Comparison of ENCODE assay signal across 11 cellular contexts in genomic region chr1:156494309-156494895, GRCh38. TPM values are rescaled to one million over a fixed set of nuclear protein-coding genes. Genes with fewer than 3 reads are reported as not detected.
A peak's percentile ranks its signal among the peaks of the same experiment; 100 is the strongest.
DNase-seq lines count a peak whose midpoint lies in the region; ATAC-seq and TF ChIP-seq lines count a peak whose summit lies in the region.
"Had no signal": no experiment of that assay in that cellular context is flagged by ENCODE, and none has a peak within 500 bp of the region (broad histone marks: within the 10 kb centered on the region; RNA-seq: fewer than 3 reads in every experiment).

No MANE protein-coding gene starts in this region.

- H3K27me3 ChIP-seq in uterus = no peaks in the 10 kb centered on the region
- H3K27me3 ChIP-seq: neural progenitor cell had no signal

- no peaks in the 10 kb centered on the region for H3K36me3 Mint-ChIP-seq in natural killer cell treated with Interleukin-12 subunit alpha and Interleukin-12 subunit beta and Interleukin-15 and Interleukin-18, amount 100 ng/mL, for 72 hours
- no peaks in the 10 kb centered on the region for H3K36me3 Mint-ChIP-seq in natural killer cell
- peaks cover 0 to 27% (median 4%) of the 10 kb centered on the region in 3 donors for H3K36me3 Mint-ChIP-seq in naive thymus-derived CD8-positive, alpha-beta T cell
- H3K36me3 Mint-ChIP-seq in activated naive CD4-positive, alpha-beta T cell treated with anti-CD3 and anti-CD28 coated beads, Interleukin-2, amount 50 U/mL, for 72 hours = peaks cover 6 to 23% of the 10 kb centered on the region in 2 donors

- in situ Hi-C loops in GM13976 (cut with MboI; ENCODE audit: low sequenced_read_pairs, unreplicated experiment) = no loop called here

- no peaks in the 10 kb centered on the region for H3K9me3 Mint-ChIP-seq in natural killer cell treated with Interleukin-12 subunit alpha and Interleukin-12 subunit beta and Interleukin-15 and Interleukin-18, amount 100 ng/mL, for 72 hours
- H3K9me3 Mint-ChIP-seq in natural killer cell = no peaks in the 10 kb centered on the region
- no peaks in the 10 kb centered on the region for H3K9me3 Mint-ChIP-seq in naive thymus-derived CD8-positive, alpha-beta T cell
- H3K9me3 Mint-ChIP-seq in activated naive CD4-positive, alpha-beta T cell treated with anti-CD3 and anti-CD28 coated beads, Interleukin-2, amount 50 U/mL, for 72 hours = no peaks in the 10 kb centered on the region
- H3K9me3 Mint-ChIP-seq: neural progenitor cell; T-helper 1 cell treated with Interleukin-12 subunit alpha and Interleukin-12 subunit beta and Interleukin-4 antibody, amounts not matched to agents 30 μg/mL and 1 μg/mL, for 36 hours had no signal

- H3K4me3 ChIP-seq in uterus = no peak overlapping the region
- H3K4me3 ChIP-seq: neural progenitor cell had no signal

- peaks cover 25 to 55% of the 10 kb centered on the region in 2 donors for H3K4me1 ChIP-seq in uterus

- ATAC-seq in natural killer cell treated with Interleukin-12 subunit alpha and Interleukin-12 subunit beta and Interleukin-15 and Interleukin-18, amount 100 ng/mL, for 72 hours = no peak
- no peak for ATAC-seq in natural killer cell
- ATAC-seq in naive thymus-derived CD8-positive, alpha-beta T cell = no peak
- no peak for ATAC-seq in activated naive CD4-positive, alpha-beta T cell treated with anti-CD3 and anti-CD28 coated beads, Interleukin-2, amount 50 U/mL, for 72 hours

- intact Hi-C loops in natural killer cell (cut with micrococcal nuclease) = no loop called here
- intact Hi-C loops in uterus (cut with DNase I; ENCODE audit: low total_unique reads) = no loop called here

- DNase-seq in natural killer cell treated with Interleukin-12 subunit alpha and Interleukin-12 subunit beta and Interleukin-15 and Interleukin-18, amount 100 ng/mL, for 72 hours (ENCODE audit: low spot score) = no peak
- no peak for DNase-seq in natural killer cell
- no peak for DNase-seq in naive thymus-derived CD8-positive, alpha-beta T cell
- DNase-seq in uterus = peak; percentile 72
- no peak for DNase-seq in activated naive CD4-positive, alpha-beta T cell treated with anti-CD3 and anti-CD28 coated beads, Interleukin-2, amount 50 U/mL, for 72 hours (ENCODE audit: low spot score in 2 of 2)
- no peak for DNase-seq in NCI-H2171 (lab: John Stamatoyannopoulos, UW)
- no peak for DNase-seq in GM13976 (ENCODE audit: low spot score)
- DNase-seq: amygdala had no signal

- H3K27ac ChIP-seq in cingulate gyrus (ENCODE audit: low read depth, low read length) (peak overlapping the region; percentile 87), uterus (peak overlapping the region; percentile 77 to 100)
- H3K27ac ChIP-seq: neural progenitor cell had no signal

- no peaks in the 10 kb centered on the region for H3K9me3 ChIP-seq in uterus

- POLR2A ChIA-PET in naive thymus-derived CD8-positive, alpha-beta T cell (lab: Charles Lee) = interaction anchor here (1.2 to 14.8 kb wide), 3 partner anchors 8 to 87 kb away, joined by 3 to 359 read pairs (median 3); partner anchors contain the start of gene TTC24

- H3K4me3 Mint-ChIP-seq in natural killer cell treated with Interleukin-12 subunit alpha and Interleukin-12 subunit beta and Interleukin-15 and Interleukin-18, amount 100 ng/mL, for 72 hours = peak overlapping the region; percentile 17
- no peak overlapping the region for H3K4me3 Mint-ChIP-seq in natural killer cell
- peak overlapping the region; percentile 22 to 98 (median 60) for H3K4me3 Mint-ChIP-seq in naive thymus-derived CD8-positive, alpha-beta T cell
- H3K4me3 Mint-ChIP-seq: neural progenitor cell; T-helper 1 cell treated with Interleukin-12 subunit alpha and Interleukin-12 subunit beta and Interleukin-4 antibody, amounts not matched to agents 30 μg/mL and 1 μg/mL, for 36 hours had no signal

- no peak for TF ChIP-seq POLR2A in uterus (IDR thresholded peaks at IDR 0.05)

- no peaks in the 10 kb centered on the region for H3K36me3 ChIP-seq in uterus
- H3K36me3 ChIP-seq: neural progenitor cell had no signal

- H3K27me3 Mint-ChIP-seq in natural killer cell treated with Interleukin-12 subunit alpha and Interleukin-12 subunit beta and Interleukin-15 and Interleukin-18, amount 100 ng/mL, for 72 hours = no peaks in the 10 kb centered on the region
- no peaks in the 10 kb centered on the region for H3K27me3 Mint-ChIP-seq in natural killer cell (ENCODE audit: low read depth in 2 of 2)
- H3K27me3 Mint-ChIP-seq in naive thymus-derived CD8-positive, alpha-beta T cell = no peaks in the 10 kb centered on the region

- no peak overlapping the region for H3K27ac Mint-ChIP-seq in natural killer cell treated with Interleukin-12 subunit alpha and Interleukin-12 subunit beta and Interleukin-15 and Interleukin-18, amount 100 ng/mL, for 72 hours
- H3K27ac Mint-ChIP-seq in natural killer cell = peak overlapping the region in 1 of 2 donors; percentile 89
- H3K27ac Mint-ChIP-seq in naive thymus-derived CD8-positive, alpha-beta T cell = peak overlapping the region in 9 of 10 donors; percentile 69 to 99 (median 92)
- H3K27ac Mint-ChIP-seq in activated naive CD4-positive, alpha-beta T cell treated with anti-CD3 and anti-CD28 coated beads, Interleukin-2, amount 50 U/mL, for 72 hours = no peak overlapping the region
- H3K27ac Mint-ChIP-seq: neural progenitor cell had no signal

- peaks cover 79 to 80% of the 10 kb centered on the region in 2 donors for H3K4me1 Mint-ChIP-seq in natural killer cell treated with Interleukin-12 subunit alpha and Interleukin-12 subunit beta and Interleukin-15 and Interleukin-18, amount 100 ng/mL, for 72 hours (ENCODE audit: low read depth in 2 of 2)
- peaks cover 80 to 97% of the 10 kb centered on the region in 2 donors for H3K4me1 Mint-ChIP-seq in natural killer cell
- H3K4me1 Mint-ChIP-seq in naive thymus-derived CD8-positive, alpha-beta T cell = peaks cover 65 to 98% (median 95%) of the 10 kb centered on the region in 4 donors

- no peak for TF ChIP-seq CTCF in natural killer cell (IDR thresholded peaks at IDR 0.05)
- no peak for TF ChIP-seq CTCF in uterus (IDR thresholded peaks at IDR 0.05)
- no peak for TF ChIP-seq CTCF in GM13976 (IDR thresholded peaks at IDR 0.05; ENCODE audit: borderline replicate concordance, control extremely low read depth, extremely low read depth, insufficient read depth, missing control alignments)

RNA-seq across cellular contexts. Expression of gene MEF2D, which starts 6.2 kb away (rescaled TPM):
- 10 to 100 TPM; 48.1 to 62.2 TPM for total RNA-seq in natural killer cell treated with Interleukin-12 subunit alpha and Interleukin-12 subunit beta and Interleukin-15 and Interleukin-18, amount 100 ng/mL, for 72 hours
- total RNA-seq in natural killer cell (100 to 1,000 TPM; 232 to 298 (median 284) TPM), uterus (100 to 1,000 TPM in 1 of 4 donors, 10 to 100 TPM in 2, 1 to 10 TPM in 1; 8.4 to 101 (median 35.1) TPM)
- 10 to 100 TPM; 69.4 to 73.2 TPM for total RNA-seq in naive thymus-derived CD8-positive, alpha-beta T cell
- 10 to 100 TPM in 1 of 3 donors, 1 to 10 TPM in 2; 6.4 to 12.6 (median 6.7) TPM for polyA plus RNA-seq in naive thymus-derived CD8-positive, alpha-beta T cell
- 10 to 100 TPM; 31.7 to 62.5 TPM for total RNA-seq in activated naive CD4-positive, alpha-beta T cell treated with anti-CD3 and anti-CD28 coated beads, Interleukin-2, amount 50 U/mL, for 72 hours

Comparison
In these comparisons a context has a peak if more than half of its experiments do, and no peak if none do; other contexts are left out.
1. DNase-seq: peak in uterus (2 of 2); none in natural killer cell treated with Interleukin-12 subunit alpha and Interleukin-12 subunit beta and Interleukin-15 and Interleukin-18, amount 100 ng/mL, for 72 hours (single experiment), natural killer cell (single experiment), naive thymus-derived CD8-positive, alpha-beta T cell (0 of 10), activated naive CD4-positive, alpha-beta T cell treated with anti-CD3 and anti-CD28 coated beads, Interleukin-2, amount 50 U/mL, for 72 hours (0 of 2), NCI-H2171 (single experiment) and GM13976 (single experiment).
2. H3K27ac Mint-ChIP-seq: peak in naive thymus-derived CD8-positive, alpha-beta T cell (9 of 10); none in natural killer cell treated with Interleukin-12 subunit alpha and Interleukin-12 subunit beta and Interleukin-15 and Interleukin-18, amount 100 ng/mL, for 72 hours (0 of 2) and activated naive CD4-positive, alpha-beta T cell treated with anti-CD3 and anti-CD28 coated beads, Interleukin-2, amount 50 U/mL, for 72 hours (0 of 2).